1 cellular context compared by ENCODE assay signal in genomic region chr6:44235269-44235668, GRCh38.
A peak's percentile ranks its signal among the peaks of the same experiment; 100 is the strongest.
TF ChIP-seq lines count a peak whose summit lies in the region.

No MANE protein-coding gene starts in this region.

TF ChIP-seq in K562, 482 proteins besides CTCF, POLR2A, EP300 and RAD21:
- peak; percentile 27 to 51; a peak in 2 of 4 replicates for TF ChIP-seq NRF1 (conservative IDR thresholded peaks at IDR 0.05 in 1 of 2, IDR thresholded peaks at IDR 0.05 in 1 of 2)
- TF ChIP-seq E2F5 (CRISPR knock-in tag; IDR thresholded peaks at IDR 0.05) = no peak
- TF ChIP-seq IFI16 (CRISPR knock-in tag; IDR thresholded peaks at IDR 0.05) = no peak
- TF ChIP-seq ZKSCAN1 (IDR thresholded peaks at IDR 0.05; ENCODE audit: low read depth, low read length) = no peak
- peak; percentile 67 for TF ChIP-seq ZBTB33 (CRISPR knock-in tag; IDR thresholded peaks at IDR 0.05)
